In the genomic region with DNA sequence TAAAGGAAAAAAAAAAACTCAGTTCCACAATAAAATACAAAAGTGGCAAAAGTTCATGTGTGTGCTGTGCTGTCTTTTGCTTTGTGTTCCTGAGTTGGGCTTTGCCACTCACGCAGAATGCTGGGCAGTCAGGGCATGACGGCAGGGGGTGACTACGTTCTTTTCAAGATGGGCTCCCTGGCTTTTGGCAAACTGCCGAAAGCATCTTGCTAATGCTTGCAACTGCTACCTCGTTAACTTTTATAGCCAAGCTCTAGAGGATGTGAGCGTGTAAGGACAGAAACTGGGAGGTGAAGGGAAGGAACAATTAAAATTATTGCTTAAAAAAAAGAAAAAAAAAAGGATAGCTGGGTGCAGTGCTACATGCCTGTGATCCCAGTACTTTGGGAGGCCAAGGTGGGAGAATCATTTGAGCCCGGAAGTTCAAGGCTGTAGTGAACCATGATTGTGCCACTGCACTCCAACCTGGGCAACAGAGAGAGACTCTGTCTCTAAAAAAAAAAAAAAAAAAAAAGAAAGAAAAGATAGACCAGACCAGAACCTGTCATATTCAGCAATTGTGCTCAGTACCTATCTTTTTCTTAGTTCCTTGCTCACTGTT, we compare ENCODE assay signal across 10 cellular contexts.
DNase-seq lines count a peak whose midpoint lies in the region; ATAC-seq and TF ChIP-seq lines count a peak whose summit lies in the region.
"Had no signal": no experiment of that assay in that cellular context is flagged by ENCODE, and none has a peak within 500 bp of the region (broad histone marks: within the 10 kb centered on the region; RNA-seq: fewer than 3 reads in every experiment).

No MANE protein-coding gene starts in this region.

- H3K27me3 ChIP-seq in ascending aorta (no peaks in the 10 kb centered on the region), neural progenitor cell (no peaks in the 10 kb centered on the region)

- peak overlapping the region; percentile 11 for H3K4me3 Mint-ChIP-seq in neural progenitor cell
- no peak overlapping the region for H3K4me3 Mint-ChIP-seq in T-helper 2 cell treated with Interferon-gamma antibody and Interleukin-4, amounts not matched to agents 5 μg/mL and 100 μg/mL, for 36 hours

- H3K9me3 ChIP-seq in ascending aorta (no peaks in the 10 kb centered on the region), neural progenitor cell (ENCODE audit: low read depth) (no peaks in the 10 kb centered on the region)

- intact Hi-C loops in ascending aorta (cut with DNase I): loop anchor here (10.0 kb wide), 1 partner anchor 425 kb away; no protein-coding TSS in a partner anchor
- intact Hi-C loops in Right ventricle myocardium superior (cut with DNase I): no loop called here

- no peak overlapping the region for H3K9ac ChIP-seq in neural progenitor cell

- no peaks in the 10 kb centered on the region for H3K9me3 Mint-ChIP-seq in neural progenitor cell
- no peaks in the 10 kb centered on the region for H3K9me3 Mint-ChIP-seq in T-helper 2 cell treated with Interferon-gamma antibody and Interleukin-4, amounts not matched to agents 5 μg/mL and 100 μg/mL, for 36 hours

- H3K4me3 ChIP-seq in ascending aorta: no peak overlapping the region
- no peak overlapping the region for H3K4me3 ChIP-seq in neural progenitor cell

- ATAC-seq in Right ventricle myocardium superior (ENCODE audit: poor library complexity): no peak

- H3K4me1 Mint-ChIP-seq in neural progenitor cell: peaks cover 36% of the 10 kb centered on the region
- no peaks in the 10 kb centered on the region for H3K4me1 Mint-ChIP-seq in T-helper 2 cell treated with Interferon-gamma antibody and Interleukin-4, amounts not matched to agents 5 μg/mL and 100 μg/mL, for 36 hours (ENCODE audit: low read depth)

- TF ChIP-seq CTCF in ascending aorta (IDR thresholded peaks at IDR 0.05): no peak
- no peak for TF ChIP-seq CTCF in neural progenitor cell (IDR thresholded peaks at IDR 0.05)

- peaks cover 32% of the 10 kb centered on the region for H3F3A ChIP-seq in neural progenitor cell (ENCODE audit: low read depth)

- peaks cover 33% of the 10 kb centered on the region for H3K36me3 Mint-ChIP-seq in neural progenitor cell
- H3K36me3 Mint-ChIP-seq in T-helper 2 cell treated with Interferon-gamma antibody and Interleukin-4, amounts not matched to agents 5 μg/mL and 100 μg/mL, for 36 hours (ENCODE audit: low read depth): no peaks in the 10 kb centered on the region

- H3K27me3 Mint-ChIP-seq in neural progenitor cell (ENCODE audit: insufficient read depth, low read depth): peaks cover 5% of the 10 kb centered on the region
- H3K27me3 Mint-ChIP-seq in T-helper 2 cell treated with Interferon-gamma antibody and Interleukin-4, amounts not matched to agents 5 μg/mL and 100 μg/mL, for 36 hours (ENCODE audit: low read depth): peaks cover 14% of the 10 kb centered on the region

- H3K4me1 ChIP-seq in ascending aorta (peaks cover 0 to 17% of the 10 kb centered on the region in 2 donors), neural progenitor cell (peaks cover 35% of the 10 kb centered on the region)

- H3K36me3 ChIP-seq in ascending aorta (peaks cover 28 to 39% of the 10 kb centered on the region in 2 donors), neural progenitor cell (peaks cover 4% of the 10 kb centered on the region)

- H3K27ac ChIP-seq in ascending aorta: peak overlapping the region; percentile 69 to 77
- H3K27ac ChIP-seq in neural progenitor cell: peak overlapping the region; percentile 9

- DNase-seq in Daoy (ENCODE audit: low read depth): peak; percentile 68
- DNase-seq in NCI-H1105 treated with DMSO at 0.1 percent for 48 hours (lab: John Stamatoyannopoulos, UW): peak; percentile 89
- no peak for DNase-seq in ascending aorta (ENCODE audit: low spot score in 2 of 2)
- peak; percentile 60 for DNase-seq in neural progenitor cell (ENCODE audit: low spot score)
- DNase-seq in stimulated activated CD4-positive, alpha-beta T cell treated with anti-CD3 and anti-CD28 coated beads, Interleukin-1b, Interleukin-23, amount 100 ng/mL, for 48 hours: no peak
- DNase-seq in T-helper 2 cell treated with Interferon-gamma antibody and Interleukin-4, amounts not matched to agents 5 μg/mL and 100 μg/mL, for 36 hours (ENCODE audit: low spot score): no peak
- DNase-seq in dedifferentiated amniotic fluid mesenchymal stem cell (ENCODE audit: extremely low spot score): no peak
- DNase-seq in Right ventricle myocardium superior: no peak
- DNase-seq: activated CD4-positive, alpha-beta T cell treated with anti-CD3 and anti-CD28 coated beads for 48 hours; Kasumi-1 had no signal

- peak overlapping the region; percentile 2 for H3K4me2 ChIP-seq in neural progenitor cell

- no peaks in the 10 kb centered on the region for H3K79me2 ChIP-seq in neural progenitor cell (ENCODE audit: low read depth)

- peak overlapping the region; percentile 1 for H3K27ac Mint-ChIP-seq in neural progenitor cell
- no peak overlapping the region for H3K27ac Mint-ChIP-seq in T-helper 2 cell treated with Interferon-gamma antibody and Interleukin-4, amounts not matched to agents 5 μg/mL and 100 μg/mL, for 36 hours

- H2AFZ ChIP-seq in neural progenitor cell (replicated peaks): no peak overlapping the region

- no peaks in the 10 kb centered on the region for H4K20me1 ChIP-seq in neural progenitor cell (ENCODE audit: low read depth)

Comparison
In these comparisons a context has a peak if more than half of its experiments do, and no peak if none do; other contexts are left out.
1. DNase-seq: peak in Daoy (single experiment), NCI-H1105 treated with DMSO at 0.1 percent for 48 hours (single experiment) and neural progenitor cell (single experiment); none in ascending aorta (0 of 2), stimulated activated CD4-positive, alpha-beta T cell treated with anti-CD3 and anti-CD28 coated beads, Interleukin-1b, Interleukin-23, amount 100 ng/mL, for 48 hours (single experiment), T-helper 2 cell treated with Interferon-gamma antibody and Interleukin-4, amounts not matched to agents 5 μg/mL and 100 μg/mL, for 36 hours (single experiment), dedifferentiated amniotic fluid mesenchymal stem cell (single experiment) and Right ventricle myocardium superior (single experiment).